Comparison of ENCODE assay signal across 9 cellular contexts in the genomic region with DNA sequence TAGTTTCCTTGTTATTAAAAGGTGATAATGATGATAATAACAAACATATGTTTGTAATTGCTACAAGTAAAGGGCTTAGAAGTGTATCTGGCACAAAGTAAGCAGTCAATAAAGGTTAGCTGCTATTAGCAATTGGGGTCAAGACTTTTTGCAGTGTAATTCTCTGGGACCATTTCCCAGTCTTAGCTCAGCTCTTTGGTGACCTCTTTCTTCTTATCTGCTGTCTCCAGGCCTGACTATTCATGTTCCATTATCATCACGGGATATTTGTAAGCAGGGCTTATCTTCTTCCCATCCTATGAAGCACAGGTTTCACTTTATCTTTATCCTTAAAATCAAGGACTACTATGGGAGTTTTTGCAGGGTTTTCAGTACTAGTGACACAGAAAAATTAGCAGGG.
DNase-seq lines count a peak whose midpoint lies in the region; ATAC-seq, FAIRE-seq and TF ChIP-seq lines count a peak whose summit lies in the region.
"Had no signal": no experiment of that assay in that cellular context is flagged by ENCODE, and none has a peak within 500 bp of the region (broad histone marks: within the 10 kb centered on the region; RNA-seq: fewer than 3 reads in every experiment).

No MANE protein-coding gene starts in this region.

- H3K4me1 Mint-ChIP-seq in T-cell, result peaks cover 61 to 74% (median 66%) of the 10 kb centered on the region in 3 donors
- peaks cover 42% of the 10 kb centered on the region for H3K4me1 Mint-ChIP-seq in neural progenitor cell

- DNase-seq in GM12891 (ENCODE audit: insufficient read length, low spot score) (no peak), T-cell (no peak), neural progenitor cell (ENCODE audit: low spot score) (no peak), 8988T (no peak), GOT3 (lab: John Stamatoyannopoulos, UW) (no peak)
- no peak for DNase-seq in activated CD8-positive, alpha-beta memory T cell treated with anti-CD3 and anti-CD28 coated beads, Interleukin-2, amount 50 U/mL, for 48 hours
- DNase-seq: DMS79 had no signal

- ATAC-seq in T-cell (replicated peaks in 1 of 4) (no peak), GM18511 (IDR thresholded peaks at IDR 0.05; ENCODE audit: unreplicated experiment) (no peak)

- TF ChIP-seq CTCF in neural progenitor cell (IDR thresholded peaks at IDR 0.05), result no peak

- WGBS in esophagus, 2 donors, result 8 to 13% methylated on average over 1 of the region's 1 CpG

- H3K27ac Mint-ChIP-seq in T-cell (peak overlapping the region; percentile 51 to 66), neural progenitor cell (peak overlapping the region; percentile 95)

- H3K9me3 ChIP-seq in esophagus (ENCODE audit: control insufficient read depth in 2 of 2, insufficient read depth in 1 of 2, low read depth in 1 of 2, low read length in 1 of 2) (no peaks in the 10 kb centered on the region), neural progenitor cell (ENCODE audit: low read depth) (no peaks in the 10 kb centered on the region)

- H4K20me1 ChIP-seq in neural progenitor cell (ENCODE audit: low read depth), result no peaks in the 10 kb centered on the region

- H3K9me3 Mint-ChIP-seq in T-cell (peaks cover 0 to 3% (median 0%) of the 10 kb centered on the region in 3 donors), neural progenitor cell (peaks cover 8% of the 10 kb centered on the region)

- H3K9ac ChIP-seq in neural progenitor cell, result no peak overlapping the region

- H3K4me1 ChIP-seq in esophagus (ENCODE audit: control insufficient read depth in 2 of 2, insufficient read depth in 2 of 2, low read length in 1 of 2) (no peaks in the 10 kb centered on the region), neural progenitor cell (peaks cover 26% of the 10 kb centered on the region)

- peak overlapping the region; percentile 3 for H3K4me2 ChIP-seq in neural progenitor cell

- H3K27ac ChIP-seq in esophagus (ENCODE audit: low read depth in 2 of 2, low read length in 1 of 2) (peak overlapping the region; percentile 55 to 59), neural progenitor cell (no peak overlapping the region)

- H3K27me3 ChIP-seq in esophagus (ENCODE audit: control insufficient read depth in 1 of 2, insufficient read depth in 2 of 2, low read length in 2 of 2), result no peaks in the 10 kb centered on the region
- no peaks in the 10 kb centered on the region for H3K27me3 ChIP-seq in neural progenitor cell

- H3K79me2 ChIP-seq in neural progenitor cell (ENCODE audit: low read depth), result no peaks in the 10 kb centered on the region

- H3K27me3 Mint-ChIP-seq in T-cell, result no peaks in the 10 kb centered on the region
- H3K27me3 Mint-ChIP-seq in neural progenitor cell (ENCODE audit: insufficient read depth, low read depth), result no peaks in the 10 kb centered on the region

- H3F3A ChIP-seq in neural progenitor cell (ENCODE audit: low read depth), result peaks cover 12% of the 10 kb centered on the region

- no peak overlapping the region for H3K4me3 ChIP-seq in esophagus (ENCODE audit: low read depth in 1 of 2, low read length in 2 of 2)
- H3K4me3 ChIP-seq in neural progenitor cell, result no peak overlapping the region

- POLR2A ChIA-PET in T-cell (lab: Charles Lee), result interaction anchor here in 1 of 2 donors (0.8 kb wide), 1 partner anchor 15 kb away, joined by 3 read pairs; no protein-coding TSS in a partner anchor

- CTCF ChIA-PET in T-cell (lab: Charles Lee), result interaction anchor here (0.6 to 1.6 kb wide), 5 partner anchors 17 to 162 kb away, joined by 3 to 5 read pairs (median 3); no protein-coding TSS in a partner anchor

- peaks cover 39% of the 10 kb centered on the region for H3K36me3 Mint-ChIP-seq in T-cell
- peaks cover 9% of the 10 kb centered on the region for H3K36me3 Mint-ChIP-seq in neural progenitor cell

- no peak overlapping the region for H2AFZ ChIP-seq in neural progenitor cell (replicated peaks)

- peak; percentile 31 for FAIRE-seq in GM12891 (lab: Jason Lieb, UNC)

- H3K36me3 ChIP-seq in esophagus (ENCODE audit: control insufficient read depth in 2 of 2, insufficient read depth in 2 of 2, low read length in 1 of 2) (no peaks in the 10 kb centered on the region), neural progenitor cell (no peaks in the 10 kb centered on the region)

- TF ChIP-seq POLR2A in GM12891 (IDR thresholded peaks at IDR 0.05; ENCODE audit: low read depth, low read length), result no peak

- H3K4me3 Mint-ChIP-seq in T-cell, result peak overlapping the region in 1 of 3 donors; percentile 26
- peak overlapping the region; percentile 9 for H3K4me3 Mint-ChIP-seq in neural progenitor cell

TF ChIP-seq in GM12891, 5 proteins besides CTCF, POLR2A, EP300 and RAD21:
- TF ChIP-seq SPI1 (IDR thresholded peaks at IDR 0.05; ENCODE audit: low read depth, low read length), result no peak
- TF ChIP-seq POLR2AphosphoS5 (IDR thresholded peaks at IDR 0.05; ENCODE audit: low read depth, low read length), result no peak
- TF ChIP-seq POU2F2 (IDR thresholded peaks at IDR 0.05; ENCODE audit: low read depth, low read length), result no peak
- no peak for TF ChIP-seq TAF1 (IDR thresholded peaks at IDR 0.05; ENCODE audit: low read depth, low read length)
- TF ChIP-seq PAX5 (IDR thresholded peaks at IDR 0.05; ENCODE audit: insufficient read depth, low read length, severe bottlenecking), result no peak
